In genomic region chr1:64136749-64137568, GRCh38 we compare ENCODE assay signal across 8 cellular contexts.
DNase-seq lines count a peak whose midpoint lies in the region; ATAC-seq lines count a peak whose summit lies in the region.

No MANE protein-coding gene starts in this region.

- peaks cover 2% of the 10 kb centered on the region for H3K27me3 Mint-ChIP-seq in memory B cell

- no peaks in the 10 kb centered on the region for H3K4me1 Mint-ChIP-seq in memory B cell

- no peaks in the 10 kb centered on the region for H3K9me3 Mint-ChIP-seq in memory B cell

- DNase-seq in AG08395 (ENCODE audit: low spot score), result peak; percentile 79
- peak; percentile 86 for DNase-seq in NCI-H510A treated with DMSO at 0.1 percent for 48 hours (lab: John Stamatoyannopoulos, UW)
- DNase-seq in activated CD4-positive, alpha-beta T cell treated with anti-CD3 and anti-CD28 coated beads, Interleukin-2, amount 50 U/mL, for 4 hours, result peak; percentile 53 to 62
- DNase-seq in effector CD4-positive, alpha-beta T cell, result peak; percentile 50
- DNase-seq in memory B cell (ENCODE audit: low spot score in 2 of 2), result peak; percentile 61 to 62
- DNase-seq in stimulated activated CD8-positive, alpha-beta memory T cell treated with anti-CD3 and anti-CD28 coated beads, Interleukin-15, amount 100 ng/mL, for 24 hours (ENCODE audit: low read depth), result peak; percentile 44

- peak; percentile 45 for ATAC-seq in GM18520 (IDR thresholded peaks at IDR 0.05; ENCODE audit: unreplicated experiment)
- peak; percentile 71 for ATAC-seq in HG03432 (IDR thresholded peaks at IDR 0.05; ENCODE audit: unreplicated experiment)
- ATAC-seq in memory B cell (ENCODE audit: low read depth), result peak; percentile 55

- H3K4me3 Mint-ChIP-seq in memory B cell, result no peak overlapping the region

- H3K27ac Mint-ChIP-seq in memory B cell, result no peak overlapping the region

- no peaks in the 10 kb centered on the region for H3K36me3 Mint-ChIP-seq in memory B cell

Comparison
In these comparisons a context has a peak if more than half of its experiments do, and no peak if none do; other contexts are left out.
1. Peak in every context shown above with its lines: DNase-seq and ATAC-seq.